Comparison of ENCODE assay signal across 5 cellular contexts in genomic region chr6:86276056-86276455, GRCh38.
"Had no signal": no experiment of that assay in that cellular context is flagged by ENCODE, and none has a peak within 500 bp of the region (broad histone marks: within the 10 kb centered on the region; RNA-seq: fewer than 3 reads in every experiment).

No MANE protein-coding gene starts in this region.

- H3K4me2 ChIP-seq: GM23338 had no signal

- H2AFZ ChIP-seq: GM23338 had no signal

- H3K4me3 ChIP-seq: GM23338, K562 had no signal

- DNase-seq: H9, HCEC 1CT, IMR-90 had no signal

- H3K4me3 Mint-ChIP-seq: GM23338, H9 had no signal

- ATAC-seq: GM23338, K562 had no signal

- H3K27ac Mint-ChIP-seq: GM23338 had no signal

- H3K4me1 Mint-ChIP-seq: GM23338, H9 had no signal
